ENCODE assay signal across 28 cellular contexts in the genomic region with DNA sequence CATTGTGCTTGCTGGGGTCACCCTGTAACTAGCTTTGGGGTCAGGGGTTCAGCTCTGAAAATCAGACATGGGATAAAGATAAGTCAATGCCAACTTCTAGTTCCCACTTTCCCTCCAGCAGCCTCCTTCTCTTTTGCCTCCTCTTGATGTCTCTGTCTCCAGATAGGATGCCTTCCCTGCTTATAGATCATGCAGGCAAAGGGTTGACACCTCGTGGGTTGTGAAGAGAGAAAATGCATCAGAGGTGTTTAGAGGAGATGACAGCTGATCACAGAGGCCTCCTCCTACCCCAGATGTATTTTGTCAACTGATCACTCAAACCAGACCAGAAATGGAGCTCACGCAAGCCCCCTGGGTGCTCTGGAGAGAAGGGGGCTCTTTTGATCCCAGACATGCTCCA.
DNase-seq lines count a peak whose midpoint lies in the region; TF ChIP-seq lines count a peak whose summit lies in the region.
"Had no signal": no experiment of that assay in that cellular context is flagged by ENCODE, and none has a peak within 500 bp of the region (broad histone marks: within the 10 kb centered on the region; RNA-seq: fewer than 3 reads in every experiment).

No MANE protein-coding gene starts in this region.

- peak; percentile 23 for TF ChIP-seq EP300 in neural cell (conservative IDR thresholded peaks at IDR 0.05; ENCODE audit: poor library complexity, severe bottlenecking)

- H3K9me3 ChIP-seq in neural cell (ENCODE audit: low read length) = no peaks in the 10 kb centered on the region
- H3K9me3 ChIP-seq: A549, Caco-2 had no signal

- no peak for TF ChIP-seq RAD21 in neural cell (conservative IDR thresholded peaks at IDR 0.05)

- DNase-seq in putamen (ENCODE audit: low spot score) (peak; percentile 38), DMS 273 treated with DMSO at 0.1 percent for 48 hours (lab: John Stamatoyannopoulos, UW) (no peak), COLO829 (ENCODE audit: low spot score) (no peak)
- DNase-seq: 8988T; ACHN; AML-193; BE2C; C1 segment of cervical spinal cord; Caco-2; Calu3; CD4-positive, alpha-beta memory T cell; CD4-positive, alpha-beta T cell; CD4-positive, CD25-positive, alpha-beta regulatory T cell; CD8-positive, alpha-beta memory T cell; CD8-positive, alpha-beta T cell; COR-L47; DMS153; DMS53; DMS79; DMS79 treated with DMSO at 0.1 percent for 48 hours; DND-41; EL had no signal

- no peaks in the 10 kb centered on the region for H4K20me1 ChIP-seq in neural cell (ENCODE audit: insufficient read depth)
- H4K20me1 ChIP-seq: BLaER1; BLaER1 treated with 17β-estradiol and CSF1 and Interleukin-3, amounts not matched to agents 10 nM and 100 nM had no signal

- H2AFZ ChIP-seq in neural cell (ENCODE audit: low read depth, low read length) = no peak overlapping the region

- H3K4me3 ChIP-seq in neural cell (ENCODE audit: low read length) = no peak overlapping the region
- H3K4me3 ChIP-seq: A549; BLaER1; BLaER1 treated with 17β-estradiol and CSF1 and Interleukin-3, amounts not matched to agents 10 nM and 100 nM had no signal

- no peaks in the 10 kb centered on the region for H3K79me2 ChIP-seq in neural cell (replicated peaks; ENCODE audit: insufficient read depth, low read length)

- no peaks in the 10 kb centered on the region for H3F3A ChIP-seq in neural cell (ENCODE audit: insufficient read depth, low read length, poor library complexity, severe bottlenecking)

- H3K36me3 ChIP-seq in neural cell (ENCODE audit: insufficient read depth, low read length) = no peaks in the 10 kb centered on the region
- H3K36me3 ChIP-seq: BE2C; BLaER1; BLaER1 treated with 17β-estradiol and CSF1 and Interleukin-3, amounts not matched to agents 10 nM and 100 nM had no signal

- no peak overlapping the region for H3K9ac ChIP-seq in neural cell (ENCODE audit: low read length)
- H3K9ac ChIP-seq: BLaER1; BLaER1 treated with 17β-estradiol and CSF1 and Interleukin-3, amounts not matched to agents 10 nM and 100 nM had no signal

- no peak overlapping the region for H3K4me2 ChIP-seq in neural cell (ENCODE audit: low read length)
- H3K4me2 ChIP-seq: A549; BLaER1; BLaER1 treated with 17β-estradiol and CSF1 and Interleukin-3, amounts not matched to agents 10 nM and 100 nM had no signal

- H3K27me3 ChIP-seq in neural cell (ENCODE audit: insufficient read depth, low read depth, low read length) = no peaks in the 10 kb centered on the region
- H3K27me3 ChIP-seq: BE2C; BLaER1; BLaER1 treated with 17β-estradiol and CSF1 and Interleukin-3, amounts not matched to agents 10 nM and 100 nM had no signal

- no peak for TF ChIP-seq CTCF in neural cell (IDR thresholded peaks at IDR 0.05; ENCODE audit: poor library complexity, severe bottlenecking)

- H3K27ac ChIP-seq in neural cell (ENCODE audit: low read length) = no peak overlapping the region
- H3K27ac ChIP-seq: 22Rv1; A549; BLaER1; BLaER1 treated with 17β-estradiol and CSF1 and Interleukin-3, amounts not matched to agents 10 nM and 100 nM; C4-2B had no signal

- no peaks in the 10 kb centered on the region for H3K9me2 ChIP-seq in neural cell (ENCODE audit: insufficient read depth, low read length)

TF ChIP-seq in neural cell, 6 proteins besides CTCF, POLR2A, EP300 and RAD21:
- TF ChIP-seq SMC3 (conservative IDR thresholded peaks at IDR 0.05; ENCODE audit: poor library complexity) (no peak), POLR2AphosphoS5 (IDR thresholded peaks at IDR 0.05) (peak; percentile 44)
